In the genomic region with DNA sequence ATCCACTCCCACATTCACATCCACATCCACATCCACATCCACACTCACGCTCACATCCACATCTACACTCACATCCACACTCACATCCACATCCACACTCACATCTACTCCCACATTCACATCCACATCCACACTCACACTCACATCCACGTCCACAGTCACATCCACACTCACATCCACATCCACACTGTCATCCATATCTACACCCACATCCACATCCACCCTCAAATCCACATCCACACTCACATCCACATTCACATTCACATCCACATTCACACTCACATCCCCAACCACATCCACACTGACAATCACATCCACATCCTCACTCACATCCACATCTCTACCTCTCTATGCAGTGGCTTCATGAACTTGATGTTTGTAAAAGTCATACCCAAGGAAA, we compare ENCODE assay signal across 26 cellular contexts.
DNase-seq lines count a peak whose midpoint lies in the region; ATAC-seq, FAIRE-seq and TF ChIP-seq lines count a peak whose summit lies in the region.
"Had no signal": no experiment of that assay in that cellular context is flagged by ENCODE, and none has a peak within 500 bp of the region (broad histone marks: within the 10 kb centered on the region; RNA-seq: fewer than 3 reads in every experiment).

No MANE protein-coding gene starts in this region.

- H3K27me3 Mint-ChIP-seq in natural killer cell (ENCODE audit: low read depth in 2 of 2), result peaks cover 0 to 11% of the 10 kb centered on the region in 2 donors
- H3K27me3 Mint-ChIP-seq: B cell had no signal

- H3K27ac ChIP-seq in HepG2 (ENCODE audit: extremely low read length, insufficient read depth, low read length) (no peak overlapping the region), right lobe of liver (no peak overlapping the region), IMR-90 (ENCODE audit: insufficient read depth, low read length) (no peak overlapping the region), H1 (ENCODE audit: low read depth, low read length) (no peak overlapping the region)
- H3K27ac ChIP-seq: 22Rv1; A549; BLaER1 treated with 17β-estradiol and CSF1 and Interleukin-3, amounts not matched to agents 10 nM and 100 nM; C4-2B had no signal

- H3K4me1 Mint-ChIP-seq in natural killer cell, result no peaks in the 10 kb centered on the region
- H3K4me1 Mint-ChIP-seq: B cell had no signal

- H4K8ac ChIP-seq in IMR-90 (ENCODE audit: low read depth in 2 of 2, low read length in 2 of 2) (no peak overlapping the region), H1 (ENCODE audit: extremely low read depth, insufficient read depth, low read length) (no peak overlapping the region)

- CTCF ChIA-PET in HepG2 (lab: Yijun Ruan, JAX; ENCODE audit: low intra/inter-chr PET ratio, low total read pairs) (no interaction called here), IMR-90 (lab: Yijun Ruan, JAX) (no interaction called here), H1 (lab: Charles Lee; ENCODE audit: partially characterized antibody) (no interaction called here)

- H3K4me3 Mint-ChIP-seq in natural killer cell, result no peak overlapping the region
- H3K4me3 Mint-ChIP-seq: B cell; CD4-positive, alpha-beta T cell; CD8-positive, alpha-beta T cell had no signal

- no peak for TF ChIP-seq CTCF in HepG2 (CRISPR knock-in tag; IDR thresholded peaks at IDR 0.05)
- TF ChIP-seq CTCF in right lobe of liver (IDR thresholded peaks at IDR 0.05), result no peak
- no peak for TF ChIP-seq CTCF in IMR-90 (conservative IDR thresholded peaks at IDR 0.05; ENCODE audit: low read depth, low read length)
- no peak for TF ChIP-seq CTCF in H1 (IDR thresholded peaks at IDR 0.05; ENCODE audit: control extremely low read depth in 1 of 3, insufficient read depth in 1 of 3, low read depth in 1 of 3, low read length in 3 of 3)
- TF ChIP-seq CTCF in natural killer cell (IDR thresholded peaks at IDR 0.05), result no peak

- in situ Hi-C loops in HepG2 (cut with HindIII; ENCODE audit: extremely low pct_ligation_motif_present, low pct_unique_long_range_greater_than_20kb) (no loop called here), IMR-90 (cut with MboI; ENCODE audit: low sequenced_read_pairs) (no loop called here)

- H3K23ac ChIP-seq in IMR-90 (ENCODE audit: low read depth, low read length) (no peak overlapping the region), H1 (ENCODE audit: insufficient read length) (peak overlapping the region; percentile 39)

- no peak for ATAC-seq in HepG2
- ATAC-seq in right lobe of liver, result no peak
- no peak for ATAC-seq in IMR-90 (ENCODE audit: low read depth)
- ATAC-seq in natural killer cell, result no peak
- ATAC-seq: A549; CD8-positive, alpha-beta T cell; GM12878 had no signal

- H3K18ac ChIP-seq in IMR-90 (ENCODE audit: low read depth, low read length) (no peak overlapping the region), H1 (ENCODE audit: extremely low read depth, low read length) (peak overlapping the region; percentile 55; the same call in 1 of the 2 replicates)

- H3K4me1 ChIP-seq in HepG2 (ENCODE audit: insufficient read depth, low read length) (no peaks in the 10 kb centered on the region), right lobe of liver (no peaks in the 10 kb centered on the region), IMR-90 (ENCODE audit: control insufficient read depth, insufficient read depth, low read length) (no peaks in the 10 kb centered on the region), H1 (replicated peaks in 1 of 4; ENCODE audit: control insufficient read depth in 3 of 4, insufficient read depth in 4 of 4, low read length in 3 of 4) (peaks cover 6 to 15% (median 8%) of the 10 kb centered on the region in 4 experiments)
- H3K4me1 ChIP-seq: A549; BLaER1 treated with 17β-estradiol and CSF1 and Interleukin-3, amounts not matched to agents 10 nM and 100 nM; Caco-2 had no signal

- H3K9ac ChIP-seq in HepG2 (ENCODE audit: insufficient read depth, low read depth, low read length) (no peak overlapping the region), IMR-90 (ENCODE audit: low read depth, low read length) (no peak overlapping the region), H1 (replicated peaks in 1 of 4; ENCODE audit: extremely low read depth in 1 of 4, low read depth in 3 of 4, low read length in 3 of 4) (no peak overlapping the region)
- H3K9ac ChIP-seq: BLaER1 treated with 17β-estradiol and CSF1 and Interleukin-3, amounts not matched to agents 10 nM and 100 nM had no signal

- H3K9me3 ChIP-seq in HepG2 (ENCODE audit: low read length), result peaks cover 22% of the 10 kb centered on the region
- no peaks in the 10 kb centered on the region for H3K9me3 ChIP-seq in right lobe of liver
- peaks cover 31% of the 10 kb centered on the region; the same call in 1 of the 2 replicates for H3K9me3 ChIP-seq in IMR-90 (ENCODE audit: control insufficient read depth, insufficient read depth, low read length)
- H3K9me3 ChIP-seq in H1 (ENCODE audit: insufficient read depth in 2 of 2, low read depth in 1 of 2, low read length in 1 of 2), result no peaks in the 10 kb centered on the region
- H3K9me3 ChIP-seq: A549, Caco-2 had no signal

- H2BK120ac ChIP-seq in IMR-90 (ENCODE audit: low read depth, low read length), result no peak overlapping the region
- peak overlapping the region; percentile 98 for H2BK120ac ChIP-seq in H1 (replicated peaks; ENCODE audit: low read depth, low read length)

- no peak for FAIRE-seq in HepG2 (lab: Jason Lieb, UNC)
- no peak for FAIRE-seq in H1 (lab: Jason Lieb, UNC)
- FAIRE-seq: A549, GM18507 had no signal

- H3K4ac ChIP-seq in IMR-90 (ENCODE audit: low read depth, low read length) (no peak overlapping the region), H1 (replicated peaks; ENCODE audit: insufficient read length, low read depth, low read length) (peak overlapping the region; percentile 99)

- BruUV-seq in HepG2 (replicated peaks; lab: Mats Ljungman, UMichigan) (no TSS peak), IMR-90 (replicated peaks; lab: Mats Ljungman, UMichigan) (no TSS peak)

- H3K27ac Mint-ChIP-seq in natural killer cell, result no peak overlapping the region
- H3K27ac Mint-ChIP-seq: B cell; CD4-positive, alpha-beta T cell; CD8-positive, alpha-beta T cell had no signal

- H2BK15ac ChIP-seq in IMR-90 (ENCODE audit: low read depth, low read length), result no peak overlapping the region
- peak overlapping the region; percentile 95 for H2BK15ac ChIP-seq in H1 (ENCODE audit: low read length)

- no peak for DNase-seq in HepG2 (ENCODE audit: low spot score)
- DNase-seq in right lobe of liver, result no peak
- no peak for DNase-seq in IMR-90
- no peak for DNase-seq in H1 (ENCODE audit: low read depth in 1 of 2, low spot score in 2 of 2)
- no peak for DNase-seq in natural killer cell
- DNase-seq in DMS 273 (lab: John Stamatoyannopoulos, UW; ENCODE audit: unreplicated experiment), result no peak
- DNase-seq in stimulated activated CD4-positive, alpha-beta T cell treated with anti-CD3 and anti-CD28 coated beads, Interleukin-2, amount 100 ng/mL, for 24 hours, result no peak
- DNase-seq: AML-193; Caco-2; Calu3; CD4-positive, alpha-beta T cell; CD8-positive, alpha-beta T cell; DMS 273 treated with DMSO at 0.1 percent for 48 hours; DMS153; DMS53; DMS79; DND-41; EL; GDM1 had no signal

- no peaks in the 10 kb centered on the region for H3K9me3 Mint-ChIP-seq in natural killer cell
- H3K9me3 Mint-ChIP-seq: CD8-positive, alpha-beta T cell had no signal

- H4K5ac ChIP-seq in IMR-90 (ENCODE audit: low read depth, low read length) (no peak overlapping the region), H1 (ENCODE audit: insufficient read length, low read depth, low read length) (no peak overlapping the region)

- H2BK20ac ChIP-seq in IMR-90 (ENCODE audit: low read depth, low read length), result no peak overlapping the region
- peak overlapping the region; percentile 99 for H2BK20ac ChIP-seq in H1 (ENCODE audit: low read length)

- H3K79me1 ChIP-seq in IMR-90 (ENCODE audit: low read depth in 1 of 2, low read length in 2 of 2), result no peaks in the 10 kb centered on the region
- H3K79me1 ChIP-seq in H1 (ENCODE audit: low read depth, low read length), result no peaks in the 10 kb centered on the region

- H3K4me3 ChIP-seq in HepG2 (replicated peaks in 1 of 3; ENCODE audit: insufficient read depth in 1 of 3, low read depth in 2 of 3, low read length in 3 of 3) (no peak overlapping the region), right lobe of liver (no peak overlapping the region), IMR-90 (ENCODE audit: insufficient read depth, low read depth, low read length) (no peak overlapping the region), H1 (ENCODE audit: extremely low read depth in 1 of 4, insufficient read depth in 2 of 4, low read depth in 3 of 4, low read length in 4 of 4) (no peak overlapping the region)
- H3K4me3 ChIP-seq: A549; BLaER1 treated with 17β-estradiol and CSF1 and Interleukin-3, amounts not matched to agents 10 nM and 100 nM; GM12878 had no signal

- H3K79me2 ChIP-seq in HepG2 (ENCODE audit: insufficient read depth, low read length) (no peaks in the 10 kb centered on the region), H1 (ENCODE audit: control insufficient read depth in 1 of 2, insufficient read depth in 2 of 2, low read length in 2 of 2) (no peaks in the 10 kb centered on the region)

- dilution Hi-C loops in IMR-90 (cut with HindIII; ENCODE audit: low sequenced_read_pairs, unreplicated experiment), result no loop called here

- intact Hi-C loops in HepG2 (cut with micrococcal nuclease; ENCODE audit: unreplicated experiment), result no loop called here
- intact Hi-C loops in right lobe of liver (cut with DNase I), result no loop called here
- intact Hi-C loops in IMR-90 (cut with micrococcal nuclease), result no loop called here
- intact Hi-C loops in natural killer cell (cut with micrococcal nuclease), result no loop called here

- H3K4me2 ChIP-seq in HepG2 (ENCODE audit: low read depth, low read length), result no peak overlapping the region
- no peak overlapping the region for H3K4me2 ChIP-seq in IMR-90 (ENCODE audit: low read depth, low read length)
- no peak overlapping the region for H3K4me2 ChIP-seq in H1 (ENCODE audit: insufficient read depth in 1 of 2, low read depth in 2 of 2, low read length in 2 of 2)
- H3K4me2 ChIP-seq: A549; BLaER1 treated with 17β-estradiol and CSF1 and Interleukin-3, amounts not matched to agents 10 nM and 100 nM had no signal

- H4K91ac ChIP-seq in IMR-90 (ENCODE audit: insufficient read depth, low read depth, low read length), result no peak overlapping the region
- peak overlapping the region; percentile 99 for H4K91ac ChIP-seq in H1 (replicated peaks; ENCODE audit: insufficient read length, low read length)

- H3K14ac ChIP-seq in IMR-90 (replicated peaks; ENCODE audit: low read depth, low read length), result no peak overlapping the region
- H3K14ac ChIP-seq in H1 (ENCODE audit: insufficient read length), result peak overlapping the region; percentile 27

- H4K20me1 ChIP-seq in HepG2 (ENCODE audit: insufficient read depth, low read length) (no peaks in the 10 kb centered on the region), IMR-90 (ENCODE audit: insufficient read depth, low read length) (no peaks in the 10 kb centered on the region), H1 (replicated peaks in 1 of 2; ENCODE audit: control insufficient read depth in 1 of 2, insufficient read depth in 2 of 2, low read length in 2 of 2) (peaks cover 0 to 5% of the 10 kb centered on the region in 2 experiments)
- H4K20me1 ChIP-seq: BLaER1 treated with 17β-estradiol and CSF1 and Interleukin-3, amounts not matched to agents 10 nM and 100 nM had no signal

- WGBS in HepG2 (ENCODE audit: low lambda C conversion rate), result 25% methylated on average over 2 of the region's 2 CpGs
- WGBS in right lobe of liver (ENCODE audit: insufficient coverage, low coverage, low lambda C conversion rate, missing lambda C conversion rate), result 40% methylated on average over 2 of the region's 2 CpGs
- 47% methylated on average over 2 of the region's 2 CpGs; no CpG with 5 or more reads in 1 of the 2 experiments for WGBS in IMR-90 (ENCODE audit: extremely low coverage in 2 of 2, insufficient read length in 1 of 2), 2 experiments
- 85% methylated on average over 2 of the region's 2 CpGs; no CpG with 5 or more reads in 1 of the 2 experiments for WGBS in H1 (ENCODE audit: extremely low coverage in 1 of 2, insufficient coverage in 1 of 2, insufficient read length in 1 of 2, insufficient replicate concordance in 2 of 2, low coverage in 1 of 2, low lambda C conversion rate in 2 of 2, missing lambda C conversion rate in 1 of 2), 2 experiments

- POLR2A ChIA-PET in HepG2 (lab: Yijun Ruan, JAX), result no interaction called here
- POLR2A ChIA-PET in IMR-90 (lab: Charles Lee; ENCODE audit: unreplicated experiment), result no interaction called here
- POLR2A ChIA-PET in H1 (lab: Charles Lee; ENCODE audit: partially characterized antibody), result no interaction called here

- no peaks in the 10 kb centered on the region for H3K36me3 Mint-ChIP-seq in natural killer cell
- H3K36me3 Mint-ChIP-seq: CD8-positive, alpha-beta T cell had no signal

- H3K56ac ChIP-seq in IMR-90 (ENCODE audit: extremely low read depth, insufficient read depth, low read length), result no peak overlapping the region
- peak overlapping the region; percentile 7 for H3K56ac ChIP-seq in H1 (replicated peaks; ENCODE audit: insufficient read length, low read depth, low read length)

- H2AK5ac ChIP-seq in IMR-90 (ENCODE audit: low read depth, low read length), result no peak overlapping the region
- peak overlapping the region; percentile 100 for H2AK5ac ChIP-seq in H1 (ENCODE audit: low read depth, low read length)

- no peaks in the 10 kb centered on the region for H3K9me1 ChIP-seq in IMR-90 (ENCODE audit: insufficient read depth, low read length)

- no peak for TF ChIP-seq EP300 in HepG2 (IDR thresholded peaks at IDR 0.05; ENCODE audit: low read depth in 2 of 2, low read length in 2 of 2)
- TF ChIP-seq EP300 in HepG2 (CRISPR knock-in tag; IDR thresholded peaks at IDR 0.05; ENCODE audit: borderline replicate concordance), result no peak
- no peak for TF ChIP-seq EP300 in H1 (IDR thresholded peaks at IDR 0.05; ENCODE audit: borderline replicate concordance in 1 of 2, low read depth in 2 of 2, low read length in 2 of 2)

- TF ChIP-seq RAD21 in HepG2 (CRISPR knock-in tag; IDR thresholded peaks at IDR 0.05), result no peak
- no peak for TF ChIP-seq RAD21 in IMR-90 (IDR thresholded peaks at IDR 0.05; ENCODE audit: low read length)
- no peak for TF ChIP-seq RAD21 in H1 (IDR thresholded peaks at IDR 0.05 in 1 of 2, conservative IDR thresholded peaks at IDR 0.05 in 1 of 2; ENCODE audit: low read depth in 2 of 2, low read length in 2 of 2)

- H2AFZ ChIP-seq in HepG2 (ENCODE audit: low read length) (no peak overlapping the region), IMR-90 (replicated peaks; ENCODE audit: low read length, poor library complexity) (no peak overlapping the region), H1 (ENCODE audit: low read length) (no peak overlapping the region)

- TF ChIP-seq POLR2A in HepG2 (IDR thresholded peaks at IDR 0.05; ENCODE audit: insufficient read depth in 1 of 2, low read depth in 2 of 2, low read length in 2 of 2), result no peak
- TF ChIP-seq POLR2A in right lobe of liver (IDR thresholded peaks at IDR 0.05), result no peak
- TF ChIP-seq POLR2A in IMR-90 (IDR thresholded peaks at IDR 0.05; ENCODE audit: low read depth, low read length), result no peak
- TF ChIP-seq POLR2A in H1 (IDR thresholded peaks at IDR 0.05; ENCODE audit: control extremely low read depth in 1 of 2, low read depth in 2 of 2, low read length in 2 of 2), result no peak

- H3K23me2 ChIP-seq in H1 (ENCODE audit: low read depth, low read length), result peaks cover 19% of the 10 kb centered on the region; the same call in 1 of the 2 replicates

- H2BK12ac ChIP-seq in H1 (ENCODE audit: low read depth, low read length), result peak overlapping the region; percentile 100; the same call in 1 of the 2 replicates

- no peak overlapping the region for H2AK9ac ChIP-seq in IMR-90 (replicated peaks; ENCODE audit: low read depth, low read length, poor library complexity)

- no peaks in the 10 kb centered on the region for H3K36me3 ChIP-seq in HepG2 (replicated peaks in 1 of 2; ENCODE audit: control insufficient read depth in 1 of 2, insufficient read depth in 2 of 2, low read length in 2 of 2)
- H3K36me3 ChIP-seq in right lobe of liver, result no peaks in the 10 kb centered on the region
- no peaks in the 10 kb centered on the region for H3K36me3 ChIP-seq in IMR-90 (ENCODE audit: control insufficient read depth, insufficient read depth, low read length)
- no peaks in the 10 kb centered on the region for H3K36me3 ChIP-seq in H1 (ENCODE audit: control insufficient read depth in 2 of 4, insufficient read depth in 4 of 4, low read length in 3 of 4)
- H3K36me3 ChIP-seq: BLaER1 treated with 17β-estradiol and CSF1 and Interleukin-3, amounts not matched to agents 10 nM and 100 nM had no signal

- H2BK5ac ChIP-seq in IMR-90 (ENCODE audit: low read depth, low read length, poor library complexity, severe bottlenecking) (peak overlapping the region; percentile 8), H1 (ENCODE audit: low read depth, low read length) (peak overlapping the region; percentile 96; the same call in 1 of the 2 replicates)

- no peaks in the 10 kb centered on the region for H3K27me3 ChIP-seq in HepG2 (ENCODE audit: control insufficient read depth in 1 of 2, insufficient read depth in 2 of 2, low read length in 2 of 2)
- H3K27me3 ChIP-seq in right lobe of liver, result no peaks in the 10 kb centered on the region
- H3K27me3 ChIP-seq in IMR-90 (ENCODE audit: control insufficient read depth, insufficient read depth, low read length), result no peaks in the 10 kb centered on the region
- 0 out of 7 replicates have a peak, but pooled peaks cover 0 to 4% (median 1%) of the 10 kb centered on the region in 4 experiments for H3K27me3 ChIP-seq in H1 (replicated peaks in 1 of 4; ENCODE audit: control insufficient read depth in 3 of 4, extremely low read depth in 1 of 4, insufficient read depth in 3 of 4, low read length in 3 of 4)
- H3K27me3 ChIP-seq: BLaER1 treated with 17β-estradiol and CSF1 and Interleukin-3, amounts not matched to agents 10 nM and 100 nM had no signal
